ENCODE assay signal across 1 cellular context in the genomic region with DNA sequence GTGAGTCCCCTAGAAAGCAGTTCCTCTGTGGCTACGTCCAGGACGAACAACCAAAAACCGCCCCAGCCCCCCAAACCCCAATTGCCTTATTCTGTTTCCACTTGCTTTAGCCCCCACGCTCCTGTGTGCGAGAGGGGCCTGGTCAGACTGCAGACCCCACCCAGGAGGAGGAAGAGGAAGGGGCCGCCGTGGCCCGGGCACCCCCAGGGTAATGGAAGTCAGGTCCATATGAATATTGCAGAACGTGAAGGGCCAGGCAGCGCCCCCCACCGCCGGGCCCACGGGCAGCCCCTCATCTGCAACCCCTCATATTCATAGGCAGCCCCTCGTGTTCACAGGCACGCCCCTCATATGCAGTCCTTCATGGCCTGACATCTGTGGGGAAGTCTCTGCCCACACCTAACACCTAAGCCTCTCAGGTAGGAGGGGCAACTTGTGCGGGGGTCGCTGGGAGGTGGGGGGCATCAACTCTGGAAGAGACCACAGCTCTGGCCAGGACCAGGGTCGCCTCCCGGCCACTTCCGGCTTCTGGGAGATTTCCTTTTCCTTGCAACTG.
TF ChIP-seq lines count a peak whose summit lies in the region.

No MANE protein-coding gene starts in this region.

TF ChIP-seq in GM23338, 12 proteins besides CTCF, POLR2A, EP300 and RAD21 (continued from another document):
- TF ChIP-seq, protein P1, sequence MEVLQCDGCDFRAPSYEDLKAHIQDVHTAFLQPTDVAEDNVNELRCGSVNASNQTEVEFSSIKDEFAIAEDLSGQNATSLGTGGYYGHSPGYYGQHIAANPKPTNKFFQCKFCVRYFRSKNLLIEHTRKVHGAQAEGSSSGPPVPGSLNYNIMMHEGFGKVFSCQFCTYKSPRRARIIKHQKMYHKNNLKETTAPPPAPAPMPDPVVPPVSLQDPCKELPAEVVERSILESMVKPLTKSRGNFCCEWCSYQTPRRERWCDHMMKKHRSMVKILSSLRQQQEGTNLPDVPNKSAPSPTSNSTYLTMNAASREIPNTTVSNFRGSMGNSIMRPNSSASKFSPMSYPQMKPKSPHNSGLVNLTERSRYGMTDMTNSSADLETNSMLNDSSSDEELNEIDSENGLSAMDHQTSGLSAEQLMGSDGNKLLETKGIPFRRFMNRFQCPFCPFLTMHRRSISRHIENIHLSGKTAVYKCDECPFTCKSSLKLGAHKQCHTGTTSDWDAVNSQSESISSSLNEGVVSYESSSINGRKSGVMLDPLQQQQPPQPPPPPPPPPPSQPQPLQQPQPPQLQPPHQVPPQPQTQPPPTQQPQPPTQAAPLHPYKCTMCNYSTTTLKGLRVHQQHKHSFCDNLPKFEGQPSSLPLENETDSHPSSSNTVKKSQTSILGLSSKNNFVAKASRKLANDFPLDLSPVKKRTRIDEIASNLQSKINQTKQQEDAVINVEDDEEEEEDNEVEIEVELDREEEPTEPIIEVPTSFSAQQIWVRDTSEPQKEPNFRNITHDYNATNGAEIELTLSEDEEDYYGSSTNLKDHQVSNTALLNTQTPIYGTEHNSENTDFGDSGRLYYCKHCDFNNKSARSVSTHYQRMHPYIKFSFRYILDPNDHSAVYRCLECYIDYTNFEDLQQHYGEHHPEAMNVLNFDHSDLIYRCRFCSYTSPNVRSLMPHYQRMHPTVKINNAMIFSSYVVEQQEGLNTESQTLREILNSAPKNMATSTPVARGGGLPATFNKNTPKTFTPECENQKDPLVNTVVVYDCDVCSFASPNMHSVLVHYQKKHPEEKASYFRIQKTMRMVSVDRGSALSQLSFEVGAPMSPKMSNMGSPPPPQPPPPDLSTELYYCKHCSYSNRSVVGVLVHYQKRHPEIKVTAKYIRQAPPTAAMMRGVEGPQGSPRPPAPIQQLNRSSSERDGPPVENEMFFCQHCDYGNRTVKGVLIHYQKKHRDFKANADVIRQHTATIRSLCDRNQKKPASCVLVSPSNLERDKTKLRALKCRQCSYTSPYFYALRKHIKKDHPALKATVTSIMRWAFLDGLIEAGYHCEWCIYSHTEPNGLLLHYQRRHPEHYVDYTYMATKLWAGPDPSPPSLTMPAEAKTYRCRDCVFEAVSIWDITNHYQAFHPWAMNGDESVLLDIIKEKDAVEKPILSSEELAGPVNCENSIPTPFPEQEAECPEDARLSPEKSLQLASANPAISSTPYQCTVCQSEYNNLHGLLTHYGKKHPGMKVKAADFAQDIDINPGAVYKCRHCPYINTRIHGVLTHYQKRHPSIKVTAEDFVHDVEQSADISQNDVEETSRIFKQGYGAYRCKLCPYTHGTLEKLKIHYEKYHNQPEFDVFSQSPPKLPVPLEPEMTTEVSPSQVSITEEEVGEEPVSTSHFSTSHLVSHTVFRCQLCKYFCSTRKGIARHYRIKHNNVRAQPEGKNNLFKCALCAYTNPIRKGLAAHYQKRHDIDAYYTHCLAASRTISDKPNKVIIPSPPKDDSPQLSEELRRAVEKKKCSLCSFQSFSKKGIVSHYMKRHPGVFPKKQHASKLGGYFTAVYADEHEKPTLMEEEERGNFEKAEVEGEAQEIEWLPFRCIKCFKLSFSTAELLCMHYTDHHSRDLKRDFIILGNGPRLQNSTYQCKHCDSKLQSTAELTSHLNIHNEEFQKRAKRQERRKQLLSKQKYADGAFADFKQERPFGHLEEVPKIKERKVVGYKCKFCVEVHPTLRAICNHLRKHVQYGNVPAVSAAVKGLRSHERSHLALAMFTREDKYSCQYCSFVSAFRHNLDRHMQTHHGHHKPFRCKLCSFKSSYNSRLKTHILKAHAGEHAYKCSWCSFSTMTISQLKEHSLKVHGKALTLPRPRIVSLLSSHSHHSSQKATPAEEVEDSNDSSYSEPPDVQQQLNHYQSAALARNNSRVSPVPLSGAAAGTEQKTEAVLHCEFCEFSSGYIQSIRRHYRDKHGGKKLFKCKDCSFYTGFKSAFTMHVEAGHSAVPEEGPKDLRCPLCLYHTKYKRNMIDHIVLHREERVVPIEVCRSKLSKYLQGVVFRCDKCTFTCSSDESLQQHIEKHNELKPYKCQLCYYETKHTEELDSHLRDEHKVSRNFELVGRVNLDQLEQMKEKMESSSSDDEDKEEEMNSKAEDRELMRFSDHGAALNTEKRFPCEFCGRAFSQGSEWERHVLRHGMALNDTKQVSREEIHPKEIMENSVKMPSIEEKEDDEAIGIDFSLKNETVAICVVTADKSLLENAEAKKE (CRISPR knock-in tag; IDR thresholded peaks at IDR 0.05) = no peak
TF ChIP-seq in GM23338: peak in this region for 0.
